In genomic region chr2:14197293-14197692, GRCh38 we compare ENCODE assay signal across 1 cellular context.
TF ChIP-seq lines count a peak whose summit lies in the region.

No MANE protein-coding gene starts in this region.

TF ChIP-seq in WTC11, 78 proteins besides CTCF, POLR2A, EP300 and RAD21 (continued from another document):
- TF ChIP-seq, protein P1, sequence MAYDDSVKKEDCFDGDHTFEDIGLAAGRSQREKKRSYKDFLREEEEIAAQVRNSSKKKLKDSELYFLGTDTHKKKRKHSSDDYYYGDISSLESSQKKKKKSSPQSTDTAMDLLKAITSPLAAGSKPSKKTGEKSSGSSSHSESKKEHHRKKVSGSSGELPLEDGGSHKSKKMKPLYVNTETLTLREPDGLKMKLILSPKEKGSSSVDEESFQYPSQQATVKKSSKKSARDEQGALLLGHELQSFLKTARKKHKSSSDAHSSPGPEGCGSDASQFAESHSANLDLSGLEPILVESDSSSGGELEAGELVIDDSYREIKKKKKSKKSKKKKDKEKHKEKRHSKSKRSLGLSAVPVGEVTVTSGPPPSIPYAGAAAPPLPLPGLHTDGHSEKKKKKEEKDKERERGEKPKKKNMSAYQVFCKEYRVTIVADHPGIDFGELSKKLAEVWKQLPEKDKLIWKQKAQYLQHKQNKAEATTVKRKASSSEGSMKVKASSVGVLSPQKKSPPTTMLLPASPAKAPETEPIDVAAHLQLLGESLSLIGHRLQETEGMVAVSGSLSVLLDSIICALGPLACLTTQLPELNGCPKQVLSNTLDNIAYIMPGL (CRISPR knock-in tag; IDR thresholded peaks at IDR 0.05), result no peak
- TF ChIP-seq TEAD4 (CRISPR knock-in tag; IDR thresholded peaks at IDR 0.05) (no peak), ATF2 (CRISPR knock-in tag; IDR thresholded peaks at IDR 0.05; ENCODE audit: borderline replicate concordance, low read depth) (no peak)
